Comparison of ENCODE assay signal across 28 cellular contexts in the genomic region with DNA sequence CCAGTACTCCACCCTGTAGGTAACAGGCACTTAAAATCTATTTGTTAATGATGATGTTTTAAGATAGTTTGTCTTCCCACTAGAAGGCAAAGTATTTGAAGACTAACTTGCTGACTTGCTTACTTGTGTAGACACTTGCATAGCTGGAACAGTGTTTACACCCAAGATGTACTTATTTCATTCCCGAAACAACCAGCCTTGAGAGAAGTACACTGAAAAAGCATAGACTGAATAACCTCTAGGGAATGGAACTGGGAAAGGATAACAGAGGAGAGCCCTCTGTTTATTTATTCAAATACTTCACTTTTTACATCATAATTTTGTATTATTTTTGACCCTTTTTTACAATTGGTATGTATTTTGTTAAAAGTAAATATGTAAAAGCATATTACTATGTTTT. TPM values are rescaled to one million over a fixed set of nuclear protein-coding genes. Genes with fewer than 3 reads are reported as not detected.
"Had no signal": no experiment of that assay in that cellular context is flagged by ENCODE, and none has a peak within 500 bp of the region (broad histone marks: within the 10 kb centered on the region; RNA-seq: fewer than 3 reads in every experiment).

No MANE protein-coding gene starts in this region.

- H3K27me3 Mint-ChIP-seq: activated CD4-positive, alpha-beta memory T cell treated with anti-CD3 and anti-CD28 coated beads, Interleukin-2, amount 10 ng/mL, durations not matched to agents 7 days and 5 days had no signal

- H3K4me1 Mint-ChIP-seq: activated CD4-positive, alpha-beta memory T cell treated with anti-CD3 and anti-CD28 coated beads, Interleukin-2, amount 10 ng/mL, durations not matched to agents 7 days and 5 days; activated CD4-positive, alpha-beta T cell treated with anti-CD3 and anti-CD28 coated beads, Interleukin-2, amount 10 ng/mL, durations not matched to agents 7 days and 5 days; activated naive CD4-positive, alpha-beta T cell treated with anti-CD3 and anti-CD28 coated beads, Interleukin-2, amount 50 U/mL, for 24 hours; activated naive CD8-positive, alpha-beta T cell treated with anti-CD3 and anti-CD28 coated beads, Interleukin-2, amount 50 U/mL, for 24 hours; nephron progenitor cell; stimulated activated naive B cell treated with anti-CD40 and anti-IgM and Interleukin-4, amounts not matched to agents 10 μg/mL and 1 μg/mL and 100 μg/mL, for 72 hours had no signal

- ATAC-seq: foreskin keratinocyte, heart left ventricle, left ventricle myocardium superior had no signal

- H3K36me3 Mint-ChIP-seq: activated naive CD4-positive, alpha-beta T cell treated with anti-CD3 and anti-CD28 coated beads, Interleukin-2, amount 50 U/mL, for 24 hours; stimulated activated naive B cell treated with anti-CD40 and anti-IgM and Interleukin-4, amounts not matched to agents 10 μg/mL and 1 μg/mL and 100 μg/mL, for 72 hours had no signal

- DNase-seq: activated CD4-positive, alpha-beta memory T cell treated with anti-CD3 and anti-CD28 coated beads, Interleukin-2, amount 10 ng/mL, durations not matched to agents 7 days and 5 days; activated CD4-positive, alpha-beta T cell treated with anti-CD3 and anti-CD28 coated beads for 1 hour; activated CD4-positive, alpha-beta T cell treated with anti-CD3 and anti-CD28 coated beads, Interleukin-2, amount 10 ng/mL, durations not matched to agents 7 days and 5 days; activated naive CD8-positive, alpha-beta T cell treated with anti-CD3 and anti-CD28 coated beads, Interleukin-2, amount 50 U/mL, for 24 hours; activated T-cell treated with anti-CD3 and anti-CD28 coated beads, Interleukin-2, amount 50 U/mL, for 48 hours; colonic mucosa; dorsolateral prefrontal cortex; effector memory CD4-positive, alpha-beta T cell; foreskin keratinocyte; heart left ventricle; islet precursor cell; left ventricle myocardium superior; nephron progenitor cell; ovary; retina; sigmoid colon; stimulated activated CD4-positive, alpha-beta T cell treated with anti-CD3 and anti-CD28 coated beads, Interleukin-15, amount 100 ng/mL, for 24 hours; stimulated activated CD4-positive, alpha-beta T cell treated with anti-CD3 and anti-CD28 coated beads, Interleukin-2, amount 100 ng/mL, for 24 hours; stimulated activated naive B cell treated with anti-CD40 and anti-IgM and Interleukin-4, amounts not matched to agents 10 μg/mL and 1 μg/mL and 100 μg/mL, for 72 hours; stomach; T-helper 2 cell; thyroid gland; upper lobe of left lung had no signal

- H3K4me3 Mint-ChIP-seq: activated CD4-positive, alpha-beta memory T cell treated with anti-CD3 and anti-CD28 coated beads, Interleukin-2, amount 10 ng/mL, durations not matched to agents 7 days and 5 days; activated CD4-positive, alpha-beta T cell treated with anti-CD3 and anti-CD28 coated beads, Interleukin-2, amount 10 ng/mL, durations not matched to agents 7 days and 5 days; activated naive CD4-positive, alpha-beta T cell treated with anti-CD3 and anti-CD28 coated beads, Interleukin-2, amount 50 U/mL, for 24 hours; activated naive CD8-positive, alpha-beta T cell treated with anti-CD3 and anti-CD28 coated beads, Interleukin-2, amount 50 U/mL, for 24 hours; nephron progenitor cell; stimulated activated naive B cell treated with anti-CD40 and anti-IgM and Interleukin-4, amounts not matched to agents 10 μg/mL and 1 μg/mL and 100 μg/mL, for 72 hours had no signal

- H3K27ac Mint-ChIP-seq: activated CD4-positive, alpha-beta memory T cell treated with anti-CD3 and anti-CD28 coated beads, Interleukin-2, amount 10 ng/mL, durations not matched to agents 7 days and 5 days; activated CD4-positive, alpha-beta T cell treated with anti-CD3 and anti-CD28 coated beads, Interleukin-2, amount 10 ng/mL, durations not matched to agents 7 days and 5 days; activated naive CD4-positive, alpha-beta T cell treated with anti-CD3 and anti-CD28 coated beads, Interleukin-2, amount 50 U/mL, for 24 hours; activated naive CD8-positive, alpha-beta T cell treated with anti-CD3 and anti-CD28 coated beads, Interleukin-2, amount 50 U/mL, for 24 hours; activated T-helper 2 cell treated with anti-CD3 and anti-CD28 coated beads, Interferon-gamma antibody, Interleukin-2, Interleukin-4, amounts not matched to agents 10 μg/mL and 5 μg/mL and 100 μg/mL, durations not matched to agents 14 hours and 24 hours and 36 hours; nephron progenitor cell; stimulated activated naive B cell treated with anti-CD40 and anti-IgM and Interleukin-4, amounts not matched to agents 10 μg/mL and 1 μg/mL and 100 μg/mL, for 72 hours had no signal

- H3K4me3 ChIP-seq: colonic mucosa, dorsolateral prefrontal cortex, heart left ventricle, ovary, prostate gland, sigmoid colon, smooth muscle cell, stomach, thyroid gland, upper lobe of left lung had no signal

- H3K9me3 Mint-ChIP-seq: activated CD4-positive, alpha-beta memory T cell treated with anti-CD3 and anti-CD28 coated beads, Interleukin-2, amount 10 ng/mL, durations not matched to agents 7 days and 5 days; activated CD4-positive, alpha-beta T cell treated with anti-CD3 and anti-CD28 coated beads, Interleukin-2, amount 10 ng/mL, durations not matched to agents 7 days and 5 days; activated naive CD4-positive, alpha-beta T cell treated with anti-CD3 and anti-CD28 coated beads, Interleukin-2, amount 50 U/mL, for 24 hours; activated naive CD8-positive, alpha-beta T cell treated with anti-CD3 and anti-CD28 coated beads, Interleukin-2, amount 50 U/mL, for 24 hours; activated T-helper 2 cell treated with anti-CD3 and anti-CD28 coated beads, Interferon-gamma antibody, Interleukin-2, Interleukin-4, amounts not matched to agents 10 μg/mL and 5 μg/mL and 100 μg/mL, durations not matched to agents 14 hours and 24 hours and 36 hours; nephron progenitor cell had no signal

RNA-seq across cellular contexts. Expression of a gene that starts 33.1 kb away (rescaled TPM):
- total RNA-seq: activated CD4-positive, alpha-beta memory T cell treated with anti-CD3 and anti-CD28 coated beads, Interleukin-2, amount 10 ng/mL, durations not matched to agents 7 days and 5 days; activated CD4-positive, alpha-beta T cell treated with anti-CD3 and anti-CD28 coated beads, Interleukin-2, amount 10 ng/mL, durations not matched to agents 7 days and 5 days; activated T-helper 2 cell treated with anti-CD3 and anti-CD28 coated beads, Interferon-gamma antibody, Interleukin-2, Interleukin-4, amounts not matched to agents 10 μg/mL and 5 μg/mL and 100 μg/mL, durations not matched to agents 14 hours and 24 hours and 36 hours; foreskin keratinocyte; lung microvascular endothelial cell; smooth muscle cell had no signal
